Comparison of ENCODE assay signal across 10 cellular contexts in the genomic region with DNA sequence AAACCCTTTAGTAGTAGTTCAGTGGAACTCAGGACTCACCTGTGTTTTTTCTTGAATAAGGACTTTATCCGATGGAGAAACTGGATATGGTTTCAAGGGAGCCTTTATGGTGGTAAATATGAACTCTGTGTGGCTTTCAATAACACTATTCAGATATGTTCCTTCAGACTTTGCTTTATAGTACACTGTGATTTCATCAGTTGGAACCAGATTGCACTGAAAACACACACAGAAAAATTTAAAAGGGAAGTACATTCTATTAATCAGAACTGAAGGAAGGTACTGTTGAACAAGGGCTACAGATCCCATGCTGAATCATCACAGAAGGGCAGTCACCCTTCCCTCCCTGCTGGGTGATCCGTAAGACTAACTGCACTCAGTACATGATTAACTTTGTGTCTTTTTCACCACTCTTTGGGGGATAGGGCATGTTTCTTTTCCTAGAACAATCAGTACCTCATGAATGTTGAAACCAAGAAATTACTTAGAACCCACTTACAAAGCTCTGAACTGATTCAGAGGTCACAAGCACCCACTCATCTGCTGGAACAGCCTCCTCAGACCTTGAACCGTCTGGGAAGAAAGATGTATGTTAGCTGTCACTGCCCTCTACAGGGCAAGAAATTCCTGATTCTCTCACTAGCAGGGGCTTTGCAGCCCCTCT. TPM values are rescaled to one million over a fixed set of nuclear protein-coding genes. Genes with fewer than 3 reads are reported as not detected.
A peak's percentile ranks its signal among the peaks of the same experiment; 100 is the strongest.
DNase-seq lines count a peak whose midpoint lies in the region; ATAC-seq and TF ChIP-seq lines count a peak whose summit lies in the region.
"Had no signal": no experiment of that assay in that cellular context is flagged by ENCODE, and none has a peak within 500 bp of the region (broad histone marks: within the 10 kb centered on the region; RNA-seq: fewer than 3 reads in every experiment).

No MANE protein-coding gene starts in this region.

- ATAC-seq in RWPE2 (ENCODE audit: low read depth) (no peak), sciatic nerve (peak; percentile 79), HG02884 (IDR thresholded peaks at IDR 0.05; ENCODE audit: unreplicated experiment) (no peak), HG02610 (IDR thresholded peaks at IDR 0.05; ENCODE audit: unreplicated experiment) (no peak)
- ATAC-seq: natural killer cell treated with Interleukin-12 subunit alpha and Interleukin-12 subunit beta and Interleukin-15 and Interleukin-18, amount 100 ng/mL, for 72 hours had no signal

- peak; percentile 34 for TF ChIP-seq CTCF in RWPE2 (IDR thresholded peaks at IDR 0.05; ENCODE audit: poor library complexity, severe bottlenecking)
- TF ChIP-seq CTCF in fibroblast of the aortic adventitia (IDR thresholded peaks at IDR 0.05; ENCODE audit: insufficient read depth, low read length): peak; percentile 42

- no peaks in the 10 kb centered on the region for H3K27me3 ChIP-seq in RWPE2 (ENCODE audit: insufficient read depth, poor library complexity, severe bottlenecking)

- intact Hi-C loops in sciatic nerve (cut with DNase I): no loop called here

- H3K4me3 ChIP-seq in RWPE2 (ENCODE audit: severe bottlenecking) (no peak overlapping the region), fibroblast of the aortic adventitia (ENCODE audit: low read depth, low read length) (no peak overlapping the region)

- no peaks in the 10 kb centered on the region for H3K4me1 ChIP-seq in RWPE2 (ENCODE audit: insufficient read depth, poor library complexity, severe bottlenecking)

- H3K9me3 ChIP-seq in RWPE2 (ENCODE audit: severe bottlenecking): no peaks in the 10 kb centered on the region

- no peak overlapping the region for H3K27ac ChIP-seq in RWPE2 (ENCODE audit: poor library complexity, severe bottlenecking)
- H3K27ac ChIP-seq: 22Rv1 had no signal

- peak; percentile 10 for DNase-seq in DMS 273 (lab: John Stamatoyannopoulos, UW; ENCODE audit: unreplicated experiment)
- no peak for DNase-seq in DMS 273 treated with DMSO at 0.1 percent for 48 hours (lab: John Stamatoyannopoulos, UW)
- DNase-seq in RWPE2 (ENCODE audit: low spot score): no peak
- DNase-seq in fibroblast of the aortic adventitia (ENCODE audit: low read depth): peak; percentile 73
- DNase-seq in sciatic nerve (ENCODE audit: low spot score): no peak
- no peak for DNase-seq in stimulated activated naive CD4-positive, alpha-beta T cell (lab: John Stamatoyannopoulos, UW)

- peaks cover 100% of the 10 kb centered on the region for H3K36me3 ChIP-seq in RWPE2 (ENCODE audit: low read depth)

RNA-seq across cellular contexts. Expression of a gene that starts 51.2 kb away (rescaled TPM):
- total RNA-seq in fibroblast of the aortic adventitia (ENCODE audit: low replicate concordance): 428 and 482 TPM in 2 replicates
- total RNA-seq in sciatic nerve: 69.5 TPM

Comparison
In these comparisons a context has a peak if more than half of its experiments do, and no peak if none do; other contexts are left out.
1. DNase-seq: peak in DMS 273 (single experiment) and fibroblast of the aortic adventitia (single experiment); none in DMS 273 treated with DMSO at 0.1 percent for 48 hours (single experiment), RWPE2 (single experiment), sciatic nerve (single experiment) and stimulated activated naive CD4-positive, alpha-beta T cell (0 of 6).